Comparison of ENCODE assay signal across 1 cellular context in genomic region chr1:150995896-150996295, GRCh38.
TF ChIP-seq lines count a peak whose summit lies in the region.

No MANE protein-coding gene starts in this region.

TF ChIP-seq in GM23338, 12 proteins besides CTCF, POLR2A, EP300 and RAD21 (continued from another document):
- TF ChIP-seq ZNF462 (CRISPR knock-in tag; IDR thresholded peaks at IDR 0.05) (no peak), CREB1 (CRISPR knock-in tag; IDR thresholded peaks at IDR 0.05; ENCODE audit: low read depth) (no peak), EZH2 (IDR thresholded peaks at IDR 0.05; ENCODE audit: low read depth, unreplicated experiment) (no peak), STAT1 (IDR thresholded peaks at IDR 0.05; ENCODE audit: unreplicated experiment) (no peak)
